11 cellular contexts compared by ENCODE assay signal in the genomic region with DNA sequence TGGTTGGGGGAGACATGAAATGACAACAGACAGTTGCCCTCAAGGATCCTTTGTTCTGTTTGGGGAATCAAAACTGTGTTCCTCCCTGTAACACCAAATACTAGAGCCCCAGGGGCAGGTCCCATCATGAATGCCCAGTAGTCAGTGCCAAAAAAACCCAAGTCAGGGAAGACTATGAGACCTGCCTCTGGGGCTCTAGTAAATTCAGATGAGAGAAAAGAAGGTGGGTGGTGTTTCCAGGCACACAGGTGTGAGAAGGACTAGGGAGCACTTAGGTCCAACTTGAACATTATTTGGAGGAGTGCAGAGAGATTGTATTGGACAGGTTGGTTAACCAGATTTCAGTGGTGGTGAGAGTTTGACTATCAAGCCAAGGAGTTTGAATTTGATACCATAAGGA. TPM values are rescaled to one million over a fixed set of nuclear protein-coding genes. Genes with fewer than 3 reads are reported as not detected.
DNase-seq lines count a peak whose midpoint lies in the region; ATAC-seq and TF ChIP-seq lines count a peak whose summit lies in the region.
"Had no signal": no experiment of that assay in that cellular context is flagged by ENCODE, and none has a peak within 500 bp of the region (broad histone marks: within the 10 kb centered on the region; RNA-seq: fewer than 3 reads in every experiment).

No MANE protein-coding gene starts in this region.

- no peaks in the 10 kb centered on the region for H3K9me3 ChIP-seq in IMR-90 (ENCODE audit: control insufficient read depth, insufficient read depth, low read length)

- intact Hi-C loops in IMR-90 (cut with micrococcal nuclease) (loop anchor here (5.0 kb wide), 1 partner anchor 36 kb away; no protein-coding TSS in a partner anchor), MCF 10A (cut with micrococcal nuclease) (no loop called here)

- no peak for ATAC-seq in IMR-90 (ENCODE audit: low read depth)
- ATAC-seq in natural killer cell treated with Interleukin-12 subunit alpha and Interleukin-12 subunit beta and Interleukin-15 and Interleukin-18, amount 100 ng/mL, for 72 hours: no peak
- no peak for ATAC-seq in GM19351 (IDR thresholded peaks at IDR 0.05; ENCODE audit: unreplicated experiment)
- ATAC-seq in GM19467 (IDR thresholded peaks at IDR 0.05; ENCODE audit: unreplicated experiment): no peak

- H3K36me3 Mint-ChIP-seq in MCF 10A (ENCODE audit: insufficient read depth, unreplicated experiment): peaks cover under 1% of the 10 kb centered on the region
- H3K36me3 Mint-ChIP-seq in natural killer cell treated with Interleukin-12 subunit alpha and Interleukin-12 subunit beta and Interleukin-15 and Interleukin-18, amount 100 ng/mL, for 72 hours: peaks cover 25% of the 10 kb centered on the region

- CTCF ChIA-PET in IMR-90 (lab: Yijun Ruan, JAX): no interaction called here
- CTCF ChIA-PET in MCF 10A (lab: Yijun Ruan, JAX): interaction anchor here (1.3 kb wide), 1 partner anchor 31 kb away, joined by 4 read pairs; no protein-coding TSS in a partner anchor

- peaks cover 30% of the 10 kb centered on the region for H3K9me1 ChIP-seq in IMR-90 (ENCODE audit: insufficient read depth, low read length)

- H4K8ac ChIP-seq in IMR-90 (ENCODE audit: low read depth in 2 of 2, low read length in 2 of 2): peak overlapping the region in 1 of 2 experiments; percentile 16; a peak in 1 of 4 replicates

- H3K9ac ChIP-seq in IMR-90 (ENCODE audit: low read depth, low read length): no peak overlapping the region

- no peak overlapping the region; the same call in 1 of the 2 replicates for H2BK20ac ChIP-seq in IMR-90 (ENCODE audit: low read depth, low read length)

- H3K56ac ChIP-seq in IMR-90 (ENCODE audit: extremely low read depth, insufficient read depth, low read length): no peak overlapping the region

- no peak overlapping the region for H3K23ac ChIP-seq in IMR-90 (ENCODE audit: low read depth, low read length)

- no peak overlapping the region for H3K4me3 Mint-ChIP-seq in MCF 10A (ENCODE audit: unreplicated experiment)
- H3K4me3 Mint-ChIP-seq in natural killer cell treated with Interleukin-12 subunit alpha and Interleukin-12 subunit beta and Interleukin-15 and Interleukin-18, amount 100 ng/mL, for 72 hours: peak overlapping the region; percentile 87

- H2BK5ac ChIP-seq in IMR-90 (ENCODE audit: low read depth, low read length, poor library complexity, severe bottlenecking): no peak overlapping the region

- no peak overlapping the region for H3K27ac Mint-ChIP-seq in MCF 10A (ENCODE audit: low read depth, unreplicated experiment)
- peak overlapping the region; percentile 97 to 100 for H3K27ac Mint-ChIP-seq in natural killer cell treated with Interleukin-12 subunit alpha and Interleukin-12 subunit beta and Interleukin-15 and Interleukin-18, amount 100 ng/mL, for 72 hours

- in situ Hi-C loops in IMR-90 (cut with MboI; ENCODE audit: low sequenced_read_pairs): loop anchor here (5.0 kb wide), 1 partner anchor 51 kb away; no protein-coding TSS in a partner anchor

- H3K27me3 ChIP-seq in ACC112 (ENCODE audit: insufficient read depth, low read length) (no peaks in the 10 kb centered on the region), IMR-90 (ENCODE audit: control insufficient read depth, insufficient read depth, low read length) (no peaks in the 10 kb centered on the region)

- H4K5ac ChIP-seq in IMR-90 (ENCODE audit: low read depth, low read length): no peak overlapping the region

- H3K4me3 ChIP-seq in ACC112 (ENCODE audit: low read depth, low read length) (no peak overlapping the region), IMR-90 (ENCODE audit: insufficient read depth, low read depth, low read length) (no peak overlapping the region)

- H3K79me1 ChIP-seq in IMR-90 (ENCODE audit: low read depth in 1 of 2, low read length in 2 of 2): peaks cover 14 to 78% of the 10 kb centered on the region in 2 experiments; a peak in 2 of 4 replicates

- 0 out of 2 replicates have a peak overlapping the region, but pooled peaks have one; percentile 30 for H3K14ac ChIP-seq in IMR-90 (replicated peaks; ENCODE audit: low read depth, low read length)

- H3K9me3 Mint-ChIP-seq in MCF 10A (ENCODE audit: unreplicated experiment): no peaks in the 10 kb centered on the region
- no peaks in the 10 kb centered on the region for H3K9me3 Mint-ChIP-seq in natural killer cell treated with Interleukin-12 subunit alpha and Interleukin-12 subunit beta and Interleukin-15 and Interleukin-18, amount 100 ng/mL, for 72 hours

- H3K27ac ChIP-seq in ACC112 (ENCODE audit: low read depth, low read length): peak overlapping the region; percentile 30; the same call in 1 of the 2 replicates
- H3K27ac ChIP-seq in IMR-90 (ENCODE audit: insufficient read depth, low read length): no peak overlapping the region

- POLR2A ChIA-PET in IMR-90 (lab: Charles Lee; ENCODE audit: unreplicated experiment): no interaction called here
- POLR2A ChIA-PET in MCF 10A (lab: Yijun Ruan, JAX): interaction anchor here (7.7 kb wide), 1 partner anchor 75 kb away, joined by 52 read pairs; no protein-coding TSS in a partner anchor

- H3K4ac ChIP-seq in IMR-90 (ENCODE audit: low read depth, low read length): peak overlapping the region; percentile 38; the same call in 1 of the 2 replicates

- dilution Hi-C loops in IMR-90 (cut with HindIII; ENCODE audit: low sequenced_read_pairs, unreplicated experiment): no loop called here

- H3K36me3 ChIP-seq in ACC112 (ENCODE audit: insufficient read depth, low read length) (no peaks in the 10 kb centered on the region), IMR-90 (ENCODE audit: control insufficient read depth, insufficient read depth, low read length) (peaks cover 2% of the 10 kb centered on the region; the same call in 1 of the 2 replicates)

- H4K91ac ChIP-seq in IMR-90 (ENCODE audit: insufficient read depth, low read depth, low read length): peak overlapping the region; percentile 57

- peak overlapping the region; percentile 62; the same call in 1 of the 2 replicates for H2BK120ac ChIP-seq in IMR-90 (ENCODE audit: low read depth, low read length)

- peaks cover 46% of the 10 kb centered on the region for H3K4me1 Mint-ChIP-seq in MCF 10A (ENCODE audit: insufficient read depth, unreplicated experiment)
- peaks cover 90 to 92% of the 10 kb centered on the region in 2 donors for H3K4me1 Mint-ChIP-seq in natural killer cell treated with Interleukin-12 subunit alpha and Interleukin-12 subunit beta and Interleukin-15 and Interleukin-18, amount 100 ng/mL, for 72 hours (ENCODE audit: low read depth in 2 of 2)

- no peak overlapping the region for H3K18ac ChIP-seq in IMR-90 (ENCODE audit: low read depth, low read length)

- no peaks in the 10 kb centered on the region for H4K20me1 ChIP-seq in IMR-90 (ENCODE audit: insufficient read depth, low read length)

- no peak for TF ChIP-seq POLR2A in IMR-90 (IDR thresholded peaks at IDR 0.05; ENCODE audit: low read depth, low read length)

- peaks cover 84% of the 10 kb centered on the region for H3K4me1 ChIP-seq in ACC112 (ENCODE audit: control insufficient read depth, insufficient read depth, low read length, unreplicated experiment)
- H3K4me1 ChIP-seq in IMR-90 (ENCODE audit: control insufficient read depth, insufficient read depth, low read length): peaks cover 34% of the 10 kb centered on the region

- H2AFZ ChIP-seq in ACC112 (ENCODE audit: low read length, unreplicated experiment): no peak overlapping the region
- H2AFZ ChIP-seq in IMR-90 (replicated peaks; ENCODE audit: low read length, poor library complexity): no peak overlapping the region

- H3K79me2 ChIP-seq in ACC112 (ENCODE audit: control insufficient read depth, insufficient read depth, low read length, unreplicated experiment): peaks cover 37% of the 10 kb centered on the region

- no peak overlapping the region for H3K4me2 ChIP-seq in IMR-90 (ENCODE audit: low read depth, low read length)

- no peak for TF ChIP-seq RAD21 in IMR-90 (IDR thresholded peaks at IDR 0.05; ENCODE audit: low read length)

- 0 out of 3 replicates have a peak overlapping the region, but pooled peaks have one; percentile 6 for H2BK15ac ChIP-seq in IMR-90 (ENCODE audit: low read depth, low read length)

- peak overlapping the region; percentile 36; the same call in 1 of the 2 replicates for H2AK5ac ChIP-seq in IMR-90 (ENCODE audit: low read depth, low read length)

- H2AK9ac ChIP-seq in IMR-90 (replicated peaks; ENCODE audit: low read depth, low read length, poor library complexity): no peak overlapping the region

- BruUV-seq in IMR-90 (replicated peaks; lab: Mats Ljungman, UMichigan): no TSS peak
- no TSS peak for BruUV-seq in MCF 10A (replicated peaks; lab: Mats Ljungman, UMichigan)

- DNase-seq in IMR-90 (no peak), MCF 10A (ENCODE audit: unreplicated experiment) (peak; percentile 54), HCEC 1CT (no peak), C1 segment of cervical spinal cord (lab: John Stamatoyannopoulos, UW) (no peak)
- no peak for DNase-seq in natural killer cell treated with Interleukin-12 subunit alpha and Interleukin-12 subunit beta and Interleukin-15 and Interleukin-18, amount 100 ng/mL, for 72 hours (ENCODE audit: low spot score)
- DNase-seq: H7, NCI-H1694, SHP77 had no signal

- no peaks in the 10 kb centered on the region for H3K27me3 Mint-ChIP-seq in MCF 10A (ENCODE audit: insufficient read depth, unreplicated experiment)
- H3K27me3 Mint-ChIP-seq in natural killer cell treated with Interleukin-12 subunit alpha and Interleukin-12 subunit beta and Interleukin-15 and Interleukin-18, amount 100 ng/mL, for 72 hours: no peaks in the 10 kb centered on the region

- TF ChIP-seq CTCF in IMR-90 (conservative IDR thresholded peaks at IDR 0.05; ENCODE audit: low read depth, low read length) (no peak), MCF 10A (IDR thresholded peaks at IDR 0.05; ENCODE audit: unreplicated experiment) (no peak)

TF ChIP-seq in IMR-90, 13 proteins besides CTCF, POLR2A, EP300 and RAD21 (continues in another document):
- TF ChIP-seq USF2 (IDR thresholded peaks at IDR 0.05; ENCODE audit: low read depth, low read length) (no peak), RCOR1 (IDR thresholded peaks at IDR 0.05; ENCODE audit: insufficient replicate concordance, low read length) (no peak)

RNA-seq across cellular contexts. Expression of gene SLC22A5, which starts 51.9 kb away (rescaled TPM):
- total RNA-seq in IMR-90 (2012; rRNA removed) (3.6 and 6.1 TPM in 2 replicates), MCF 10A (2022) (122 and 167 TPM in 2 replicates)
- 6.0 and 7.1 TPM in 2 replicates for polyA plus RNA-seq in IMR-90 (2012; rRNA removed)
- polyA plus RNA-seq in IMR-90 (2012; cell fraction: cytosol; rRNA removed): 1.3 and 4.2 TPM in 2 replicates
- 28.5 and 37.6 TPM in 2 replicates for polyA plus RNA-seq in IMR-90 (2012; cell fraction: nucleus; rRNA removed; ENCODE audit: low replicate concordance)
- total RNA-seq in natural killer cell treated with Interleukin-12 subunit alpha and Interleukin-12 subunit beta and Interleukin-15 and Interleukin-18, amount 100 ng/mL, for 72 hours: 1 to 10 TPM; 3.5 to 6.4 TPM

Comparison
In these comparisons a context has a peak if more than half of its experiments do, and no peak if none do; other contexts are left out.
1. RNA of gene SLC22A5, which starts 51.9 kb away (total RNA-seq): 122 to 167 TPM in MCF 10A; 3.5 to 6.4 TPM in natural killer cell treated with Interleukin-12 subunit alpha and Interleukin-12 subunit beta and Interleukin-15 and Interleukin-18, amount 100 ng/mL, for 72 hours and 3.6 to 6.1 TPM in IMR-90; every median in the first group is over 10 times any median in the second.